ENCODE assay signal across 1 cellular context in the genomic region with DNA sequence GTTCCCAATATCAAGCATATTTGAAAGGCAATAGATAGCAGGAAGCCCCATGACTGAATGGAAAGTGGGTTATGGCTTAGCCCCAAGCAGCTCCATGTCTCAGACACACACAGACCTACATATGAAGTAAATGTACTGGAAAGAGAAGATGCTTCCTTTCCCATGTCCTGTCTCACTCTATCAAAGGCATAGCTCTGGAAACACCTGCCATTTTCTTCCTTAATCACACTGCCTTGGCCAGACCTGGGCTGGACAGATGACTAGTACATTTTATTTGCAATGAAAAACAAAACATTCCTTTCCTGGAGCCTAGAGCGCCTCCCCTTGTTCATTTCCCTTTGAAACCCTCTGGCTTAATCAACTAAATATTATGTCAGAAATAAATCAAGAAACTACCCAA.
TF ChIP-seq lines count a peak whose summit lies in the region.

No MANE protein-coding gene starts in this region.

TF ChIP-seq in IMR-90, 13 proteins besides CTCF, POLR2A, EP300 and RAD21 (continued from another document):
- no peak for TF ChIP-seq MXI1 (IDR thresholded peaks at IDR 0.05; ENCODE audit: borderline replicate concordance, low read depth, low read length)
- TF ChIP-seq BHLHE40 (IDR thresholded peaks at IDR 0.05; ENCODE audit: low read depth, low read length): no peak
